In the genomic region with DNA sequence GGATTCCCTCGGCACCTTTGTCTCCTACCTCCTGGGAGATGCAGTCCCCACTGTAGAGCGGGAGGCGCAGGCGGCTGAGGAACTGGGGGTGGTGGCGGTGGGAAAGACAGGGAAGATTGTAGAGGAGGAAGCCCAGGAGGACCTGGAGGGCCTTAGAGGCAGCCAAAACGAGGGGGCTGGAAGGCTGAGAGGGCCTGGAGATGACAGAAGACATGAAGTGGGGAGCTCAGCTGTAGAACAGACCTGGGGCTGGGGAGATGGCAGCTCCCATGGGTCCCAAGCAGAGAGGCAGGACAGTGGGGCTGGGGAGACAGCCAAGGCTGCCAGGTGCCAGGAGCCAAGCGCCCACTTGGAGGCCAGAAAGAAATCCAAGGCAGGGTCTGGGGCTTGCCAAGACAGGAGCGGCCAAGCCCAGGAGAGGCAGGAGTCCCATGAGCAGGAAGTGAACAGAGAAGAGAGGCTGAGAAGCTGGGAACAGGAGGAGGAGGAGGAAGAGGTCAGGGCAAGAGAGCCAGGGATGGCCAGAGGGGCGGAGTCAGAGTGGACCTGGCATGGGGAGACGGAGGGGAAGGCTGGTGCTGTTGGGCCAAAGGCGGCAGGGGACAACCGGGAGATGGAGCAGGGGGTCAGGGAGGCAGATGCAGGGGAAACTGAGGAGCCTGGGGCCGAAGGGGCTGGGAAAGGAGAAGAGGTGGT, we compare ENCODE assay signal across 10 cellular contexts. TPM values are rescaled to one million over a fixed set of nuclear protein-coding genes. Genes with fewer than 3 reads are reported as not detected.
A peak's percentile ranks its signal among the peaks of the same experiment; 100 is the strongest.
DNase-seq lines count a peak whose midpoint lies in the region; FAIRE-seq and TF ChIP-seq lines count a peak whose summit lies in the region.
"Had no signal": no experiment of that assay in that cellular context is flagged by ENCODE, and none has a peak within 500 bp of the region (broad histone marks: within the 10 kb centered on the region; RNA-seq: fewer than 3 reads in every experiment).

No MANE protein-coding gene starts in this region.

- DNase-seq in PC-9 (no peak), sigmoid colon (no peak), GM12891 (ENCODE audit: insufficient read length, low spot score) (no peak), urothelium cell line (ENCODE audit: low spot score) (no peak)
- DNase-seq in stimulated activated CD4-positive, alpha-beta T cell treated with anti-CD3 and anti-CD28 coated beads, Interleukin-1b, Interleukin-23, amount 100 ng/mL, for 48 hours = no peak
- DNase-seq: NCI-H1105 treated with DMSO at 0.1 percent for 48 hours had no signal

- no peak for TF ChIP-seq CTCF in PC-9 (conservative IDR thresholded peaks at IDR 0.05)
- TF ChIP-seq CTCF in sigmoid colon (IDR thresholded peaks at IDR 0.05) = no peak

- H3K4me1 ChIP-seq in PC-9 (replicated peaks; ENCODE audit: insufficient read depth) (peaks cover 26% of the 10 kb centered on the region), sigmoid colon (peaks cover 0 to 10% (median 8%) of the 10 kb centered on the region in 4 donors)

- no peak for TF ChIP-seq EP300 in sigmoid colon (IDR thresholded peaks at IDR 0.05)

- intact Hi-C loops in PC-9 (cut with micrococcal nuclease; ENCODE audit: unreplicated experiment) = no loop called here
- intact Hi-C loops in dendritic cell treated with granulocyte-macrophage colony-stimulating factor and Interleukin-4, amounts not matched to agents 40 ng/mL and 50 ng/mL, for 4 days (cut with micrococcal nuclease) = no loop called here
- intact Hi-C loops in sigmoid colon (cut with DNase I) = no loop called here

- no TSS peak for BruUV-seq in PC-9 (replicated peaks; lab: Mats Ljungman, UMichigan)

- TF ChIP-seq POLR2A in sigmoid colon (IDR thresholded peaks at IDR 0.05) (no peak), GM12891 (IDR thresholded peaks at IDR 0.05; ENCODE audit: low read depth, low read length) (no peak)

- no peaks in the 10 kb centered on the region for H4K20me1 ChIP-seq in PC-9 (ENCODE audit: insufficient read depth)

- peaks cover 11% of the 10 kb centered on the region for H3F3A ChIP-seq in PC-9 (ENCODE audit: insufficient read depth, low read depth)

- H3K27ac Mint-ChIP-seq in dendritic cell treated with granulocyte-macrophage colony-stimulating factor and Interleukin-4, amounts not matched to agents 40 ng/mL and 50 ng/mL, for 4 days = peak overlapping the region; percentile 96

- no peaks in the 10 kb centered on the region for H3K9me3 Mint-ChIP-seq in dendritic cell treated with granulocyte-macrophage colony-stimulating factor and Interleukin-4, amounts not matched to agents 40 ng/mL and 50 ng/mL, for 4 days

- H3K9me3 ChIP-seq in PC-9 (ENCODE audit: insufficient read depth, low read depth) (no peaks in the 10 kb centered on the region), sigmoid colon (no peaks in the 10 kb centered on the region)

- H3K4me3 ChIP-seq in GM08714 (ENCODE audit: low read length) (peak overlapping the region; percentile 34; the same call in 1 of the 2 replicates), PC-9 (no peak overlapping the region), sigmoid colon (peak overlapping the region in 3 of 4 donors; percentile 8 to 30 (median 11))

- no peak for FAIRE-seq in GM12891 (lab: Jason Lieb, UNC)
- no peak for FAIRE-seq in urothelium cell line (lab: Jason Lieb, UNC)
- FAIRE-seq: keratinocyte had no signal

- no peak overlapping the region for H2AFZ ChIP-seq in PC-9

- CTCF ChIA-PET in PC-9 (lab: Charles Lee) = no interaction called here

- H3K4me1 Mint-ChIP-seq in dendritic cell treated with granulocyte-macrophage colony-stimulating factor and Interleukin-4, amounts not matched to agents 40 ng/mL and 50 ng/mL, for 4 days (ENCODE audit: low read depth) = peaks cover 71% of the 10 kb centered on the region

- H3K9me2 ChIP-seq in PC-9 (ENCODE audit: insufficient read depth) = no peaks in the 10 kb centered on the region

- H3K27me3 ChIP-seq in PC-9 (ENCODE audit: insufficient read depth, low read depth) (no peaks in the 10 kb centered on the region), sigmoid colon (no peaks in the 10 kb centered on the region)

- H3K4me2 ChIP-seq in PC-9 = peak overlapping the region; percentile 20; the same call in 1 of the 2 replicates

- peak overlapping the region; percentile 88 for H3K4me3 Mint-ChIP-seq in dendritic cell treated with granulocyte-macrophage colony-stimulating factor and Interleukin-4, amounts not matched to agents 40 ng/mL and 50 ng/mL, for 4 days

- WGBS in sigmoid colon, 2 donors = 23 to 74% methylated on average over 13 of the region's 13 CpGs

- H3K27me3 Mint-ChIP-seq in dendritic cell treated with granulocyte-macrophage colony-stimulating factor and Interleukin-4, amounts not matched to agents 40 ng/mL and 50 ng/mL, for 4 days = no peaks in the 10 kb centered on the region

- H3K79me2 ChIP-seq in PC-9 (ENCODE audit: low read depth) = no peaks in the 10 kb centered on the region

- POLR2A ChIA-PET in PC-9 (lab: Charles Lee; ENCODE audit: unreplicated experiment) = no interaction called here

- H3K27ac ChIP-seq in PC-9 = no peak overlapping the region
- peak overlapping the region in 3 of 4 donors; percentile 39 to 49 (median 42) for H3K27ac ChIP-seq in sigmoid colon

- H3K36me3 Mint-ChIP-seq in dendritic cell treated with granulocyte-macrophage colony-stimulating factor and Interleukin-4, amounts not matched to agents 40 ng/mL and 50 ng/mL, for 4 days (ENCODE audit: low read depth) = peaks cover 62% of the 10 kb centered on the region

- H3K36me3 ChIP-seq in PC-9 (ENCODE audit: low read depth) (no peaks in the 10 kb centered on the region), sigmoid colon (no peaks in the 10 kb centered on the region)

TF ChIP-seq in GM12891, 5 proteins besides CTCF, POLR2A, EP300 and RAD21:
- TF ChIP-seq POU2F2 (IDR thresholded peaks at IDR 0.05; ENCODE audit: low read depth, low read length) (no peak), POLR2AphosphoS5 (IDR thresholded peaks at IDR 0.05; ENCODE audit: low read depth, low read length) (no peak), PAX5 (IDR thresholded peaks at IDR 0.05; ENCODE audit: insufficient read depth, low read length, severe bottlenecking) (no peak), TAF1 (IDR thresholded peaks at IDR 0.05; ENCODE audit: low read depth, low read length) (no peak), SPI1 (IDR thresholded peaks at IDR 0.05; ENCODE audit: low read depth, low read length) (no peak)

RNA-seq across cellular contexts. Expression of gene APOBR, which starts 0.8 kb away (rescaled TPM):
- total RNA-seq in PC-9 (2021) (2.4 and 2.5 TPM in 2 replicates), sigmoid colon (1 to 10 TPM in 2 of 4 donors, under 1 TPM in 2; 0.68 to 1.1 (median 1.0) TPM)
- 10 to 100 TPM; 10.8 to 94.5 (median 24.0) TPM for polyA plus RNA-seq in sigmoid colon
- polyA plus RNA-seq in GM12891 (2012; ENCODE audit: low read depth, missing spikeins) = 4.3 TPM

RNA-seq across cellular contexts. Expression of gene CLN3, which starts 3.4 kb away (rescaled TPM):
- total RNA-seq in PC-9 (2021) = 59.1 and 70.3 TPM in 2 replicates
- 10 to 100 TPM; 16.8 to 23.0 (median 17.9) TPM for total RNA-seq in sigmoid colon
- polyA plus RNA-seq in sigmoid colon = 100 to 1,000 TPM in 1 of 3 donors, 10 to 100 TPM in 2; 31.2 to 123 (median 53.6) TPM
- 12.8 TPM for polyA plus RNA-seq in GM12891 (2012; ENCODE audit: low read depth, missing spikeins)

RNA-seq across cellular contexts. Expression of gene IL27, which starts 11.4 kb away (rescaled TPM):
- not detected in 2 replicates for total RNA-seq in PC-9 (2021)
- not detected for total RNA-seq in sigmoid colon
- polyA plus RNA-seq in sigmoid colon = under 1 TPM in 1 of 3 donors, not detected in 2; 0.22 TPM
- polyA plus RNA-seq in GM12891 (2012; ENCODE audit: low read depth, missing spikeins) = 0.09 TPM
- total RNA-seq: Daoy had no signal
- polyA plus RNA-seq: keratinocyte had no signal

RNA-seq across cellular contexts. Expression of gene NPIPB7, which starts 23.1 kb away (rescaled TPM):
- total RNA-seq in PC-9 (2021) (not detected in 2 replicates), sigmoid colon (not detected)
- 1 to 10 TPM in 1 of 3 donors, under 1 TPM in 2; 0.48 to 1.8 (median 0.92) TPM for polyA plus RNA-seq in sigmoid colon
- not detected for polyA plus RNA-seq in GM12891 (2012; ENCODE audit: low read depth, missing spikeins)
- total RNA-seq: Daoy had no signal
- polyA plus RNA-seq: keratinocyte had no signal

RNA-seq across cellular contexts. Expression of gene NUPR1, which starts 43.5 kb away (rescaled TPM):
- total RNA-seq in PC-9 (2021) (17.3 and 21.3 TPM in 2 replicates), sigmoid colon (10 to 100 TPM; 54.3 to 83.9 (median 63.4) TPM)
- 100 to 1,000 TPM in 2 of 3 donors, 10 to 100 TPM in 1; 48.6 to 318 (median 171) TPM for polyA plus RNA-seq in sigmoid colon
- 0.01 TPM for polyA plus RNA-seq in GM12891 (2012; ENCODE audit: low read depth, missing spikeins)
